12 cellular contexts compared by ENCODE assay signal in genomic region chr5:149125386-149125891, GRCh38. TPM values are rescaled to one million over a fixed set of nuclear protein-coding genes. Genes with fewer than 3 reads are reported as not detected.
DNase-seq lines count a peak whose midpoint lies in the region; ATAC-seq and TF ChIP-seq lines count a peak whose summit lies in the region.
"Had no signal": no experiment of that assay in that cellular context is flagged by ENCODE, and none has a peak within 500 bp of the region (broad histone marks: within the 10 kb centered on the region; RNA-seq: fewer than 3 reads in every experiment).

No MANE protein-coding gene starts in this region.

- no peaks in the 10 kb centered on the region for H3K36me3 ChIP-seq in mesendoderm (ENCODE audit: control insufficient read depth, insufficient read depth, low read length)

- no peak overlapping the region for H2AK5ac ChIP-seq in mesendoderm (ENCODE audit: low read length)

- no peak for ATAC-seq in activated naive CD8-positive, alpha-beta T cell treated with anti-CD3 and anti-CD28 coated beads, Interleukin-2, amount 50 U/mL, for 24 hours

- no peaks in the 10 kb centered on the region for H3K4me1 ChIP-seq in mesendoderm (ENCODE audit: control insufficient read depth, low read depth, low read length)

- H4K8ac ChIP-seq in mesendoderm (ENCODE audit: low read depth, low read length), result no peak overlapping the region

- no peak overlapping the region for H2BK120ac ChIP-seq in mesendoderm (ENCODE audit: low read depth, low read length)

- DNase-seq in ELF-1 (ENCODE audit: low read depth, low spot score), result peak; percentile 76
- DNase-seq in NCI-H69 (lab: John Stamatoyannopoulos, UW), result peak; percentile 16
- peak; percentile 83 for DNase-seq in epithelial cell of esophagus (ENCODE audit: low read depth)
- peak; percentile 87 for DNase-seq in mesendoderm
- DNase-seq in activated CD4-positive, alpha-beta memory T cell treated with anti-CD3 and anti-CD28 coated beads for 36 hours, result no peak
- DNase-seq in activated naive CD8-positive, alpha-beta T cell treated with anti-CD3 and anti-CD28 coated beads, Interleukin-2, amount 50 U/mL, for 24 hours, result no peak
- no peak for DNase-seq in NCI-H1694 treated with DMSO at 0.1 percent for 48 hours (lab: John Stamatoyannopoulos, UW)
- DNase-seq in NCI-H1694 (lab: John Stamatoyannopoulos, UW), result no peak
- DNase-seq: activated B cell treated with CpG ODN at 0.5 μM for 24 hours; activated naive CD4-positive, alpha-beta T cell treated with anti-CD3 and anti-CD28 coated beads, Interleukin-2, amount 10 ng/mL, durations not matched to agents 7 days and 5 days; DND-41 had no signal

- no peak overlapping the region for H4K5ac ChIP-seq in mesendoderm (ENCODE audit: low read length)

- H3K18ac ChIP-seq in mesendoderm (ENCODE audit: low read length), result no peak overlapping the region

- intact Hi-C loops in activated CD4-positive, alpha-beta memory T cell treated with anti-CD3 and anti-CD28 coated beads for 36 hours (cut with micrococcal nuclease), result no loop called here

- H3K23ac ChIP-seq in mesendoderm (ENCODE audit: low read length), result no peak overlapping the region

- CTCF ChIA-PET in activated CD4-positive, alpha-beta memory T cell treated with anti-CD3 and anti-CD28 coated beads for 36 hours (lab: Charles Lee), result interaction anchor here (0.6 to 1.5 kb wide), 4 partner anchors 10 to 392 kb away, joined by 3 to 8 read pairs (median 3); no protein-coding TSS in a partner anchor

- H3K27ac ChIP-seq in mesendoderm (ENCODE audit: low read depth, low read length), result no peak overlapping the region

- H3K27ac Mint-ChIP-seq in activated CD4-positive, alpha-beta memory T cell treated with anti-CD3 and anti-CD28 coated beads for 36 hours, result no peak overlapping the region
- no peak overlapping the region for H3K27ac Mint-ChIP-seq in activated naive CD8-positive, alpha-beta T cell treated with anti-CD3 and anti-CD28 coated beads, Interleukin-2, amount 50 U/mL, for 24 hours
- H3K27ac Mint-ChIP-seq: activated B cell treated with CpG ODN at 0.5 μM for 24 hours; activated naive CD4-positive, alpha-beta T cell treated with anti-CD3 and anti-CD28 coated beads, Interleukin-2, amount 10 ng/mL, durations not matched to agents 7 days and 5 days; nephron had no signal

- H3K4ac ChIP-seq in mesendoderm (ENCODE audit: low read depth, low read length), result no peak overlapping the region

- no peak overlapping the region for H2BK5ac ChIP-seq in mesendoderm (ENCODE audit: low read length)

- no peaks in the 10 kb centered on the region for H3K36me3 Mint-ChIP-seq in activated CD4-positive, alpha-beta memory T cell treated with anti-CD3 and anti-CD28 coated beads for 36 hours
- no peaks in the 10 kb centered on the region for H3K36me3 Mint-ChIP-seq in activated naive CD8-positive, alpha-beta T cell treated with anti-CD3 and anti-CD28 coated beads, Interleukin-2, amount 50 U/mL, for 24 hours (ENCODE audit: low read depth)
- H3K36me3 Mint-ChIP-seq: activated naive CD4-positive, alpha-beta T cell treated with anti-CD3 and anti-CD28 coated beads, Interleukin-2, amount 10 ng/mL, durations not matched to agents 7 days and 5 days had no signal

- no peak overlapping the region for H2BK15ac ChIP-seq in mesendoderm (replicated peaks; ENCODE audit: low read depth)

- peaks cover 11% of the 10 kb centered on the region for H3K27me3 Mint-ChIP-seq in activated CD4-positive, alpha-beta memory T cell treated with anti-CD3 and anti-CD28 coated beads for 36 hours
- H3K27me3 Mint-ChIP-seq in activated naive CD8-positive, alpha-beta T cell treated with anti-CD3 and anti-CD28 coated beads, Interleukin-2, amount 50 U/mL, for 24 hours, result peaks cover 12% of the 10 kb centered on the region

- H3K79me2 ChIP-seq in mesendoderm (ENCODE audit: control insufficient read depth, insufficient read depth, low read length), result no peaks in the 10 kb centered on the region

- H3K9ac ChIP-seq in mesendoderm (ENCODE audit: low read length), result no peak overlapping the region

- H3K4me3 ChIP-seq in epithelial cell of esophagus (ENCODE audit: low read length) (peak overlapping the region; percentile 28), mesendoderm (ENCODE audit: low read length) (no peak overlapping the region)

- no peaks in the 10 kb centered on the region for H3K27me3 ChIP-seq in mesendoderm (ENCODE audit: insufficient read depth, low read length, poor library complexity)

- no CpG with 5 or more reads among the region's 12 CpGs for whole genome bisulfite sequencing in mesendoderm (ENCODE audit: extremely low coverage, insufficient coverage, low lambda C conversion rate)

- no peaks in the 10 kb centered on the region for H3K4me1 Mint-ChIP-seq in activated CD4-positive, alpha-beta memory T cell treated with anti-CD3 and anti-CD28 coated beads for 36 hours (ENCODE audit: low read depth)
- H3K4me1 Mint-ChIP-seq in activated naive CD8-positive, alpha-beta T cell treated with anti-CD3 and anti-CD28 coated beads, Interleukin-2, amount 50 U/mL, for 24 hours, result no peaks in the 10 kb centered on the region
- H3K4me1 Mint-ChIP-seq: activated B cell treated with CpG ODN at 0.5 μM for 24 hours; activated naive CD4-positive, alpha-beta T cell treated with anti-CD3 and anti-CD28 coated beads, Interleukin-2, amount 10 ng/mL, durations not matched to agents 7 days and 5 days had no signal

- no peak overlapping the region for H3K4me3 Mint-ChIP-seq in activated CD4-positive, alpha-beta memory T cell treated with anti-CD3 and anti-CD28 coated beads for 36 hours
- H3K4me3 Mint-ChIP-seq in activated naive CD8-positive, alpha-beta T cell treated with anti-CD3 and anti-CD28 coated beads, Interleukin-2, amount 50 U/mL, for 24 hours, result no peak overlapping the region
- H3K4me3 Mint-ChIP-seq: activated B cell treated with CpG ODN at 0.5 μM for 24 hours; activated naive CD4-positive, alpha-beta T cell treated with anti-CD3 and anti-CD28 coated beads, Interleukin-2, amount 10 ng/mL, durations not matched to agents 7 days and 5 days had no signal

- H3K9me3 Mint-ChIP-seq in activated CD4-positive, alpha-beta memory T cell treated with anti-CD3 and anti-CD28 coated beads for 36 hours, result no peaks in the 10 kb centered on the region
- no peaks in the 10 kb centered on the region for H3K9me3 Mint-ChIP-seq in activated naive CD8-positive, alpha-beta T cell treated with anti-CD3 and anti-CD28 coated beads, Interleukin-2, amount 50 U/mL, for 24 hours
- H3K9me3 Mint-ChIP-seq: activated B cell treated with CpG ODN at 0.5 μM for 24 hours; activated naive CD4-positive, alpha-beta T cell treated with anti-CD3 and anti-CD28 coated beads, Interleukin-2, amount 10 ng/mL, durations not matched to agents 7 days and 5 days; nephron had no signal

- no peak overlapping the region for H3K4me2 ChIP-seq in mesendoderm (ENCODE audit: low read length)

- no peaks in the 10 kb centered on the region for H3K79me1 ChIP-seq in mesendoderm (ENCODE audit: low read length)

- POLR2A ChIA-PET in activated CD4-positive, alpha-beta memory T cell treated with anti-CD3 and anti-CD28 coated beads for 36 hours (lab: Charles Lee), result interaction anchor here (0.6 kb wide), 1 partner anchor 1274 kb away, joined by 3 read pairs; no protein-coding TSS in a partner anchor

- TF ChIP-seq CTCF in epithelial cell of esophagus (IDR thresholded peaks at IDR 0.05; ENCODE audit: insufficient read depth, low read depth, low read length, missing control alignments), result peak; percentile 55

- H3K56ac ChIP-seq in mesendoderm (ENCODE audit: low read length), result no peak overlapping the region

RNA-seq across cellular contexts. Expression of gene ABLIM3, which starts 15.9 kb away (rescaled TPM):
- polyA plus RNA-seq in mesendoderm (2013, experiment 1 of 2), result 0.18 TPM
- polyA plus RNA-seq in mesendoderm (2013, experiment 2 of 2), result 0.18 TPM
- under 1 TPM; 0.10 to 0.24 TPM for total RNA-seq in activated CD4-positive, alpha-beta memory T cell treated with anti-CD3 and anti-CD28 coated beads for 36 hours
- total RNA-seq: activated B cell treated with CpG ODN at 0.5 μM for 24 hours had no signal

Comparison
In these comparisons a context has a peak if more than half of its experiments do, and no peak if none do; other contexts are left out.
1. DNase-seq: peak in ELF-1 (single experiment), NCI-H69 (single experiment), epithelial cell of esophagus (single experiment) and mesendoderm (single experiment); none in activated CD4-positive, alpha-beta memory T cell treated with anti-CD3 and anti-CD28 coated beads for 36 hours (single experiment), activated naive CD8-positive, alpha-beta T cell treated with anti-CD3 and anti-CD28 coated beads, Interleukin-2, amount 50 U/mL, for 24 hours (single experiment), NCI-H1694 treated with DMSO at 0.1 percent for 48 hours (single experiment) and NCI-H1694 (single experiment).